8 cellular contexts compared by ENCODE assay signal in the genomic region with DNA sequence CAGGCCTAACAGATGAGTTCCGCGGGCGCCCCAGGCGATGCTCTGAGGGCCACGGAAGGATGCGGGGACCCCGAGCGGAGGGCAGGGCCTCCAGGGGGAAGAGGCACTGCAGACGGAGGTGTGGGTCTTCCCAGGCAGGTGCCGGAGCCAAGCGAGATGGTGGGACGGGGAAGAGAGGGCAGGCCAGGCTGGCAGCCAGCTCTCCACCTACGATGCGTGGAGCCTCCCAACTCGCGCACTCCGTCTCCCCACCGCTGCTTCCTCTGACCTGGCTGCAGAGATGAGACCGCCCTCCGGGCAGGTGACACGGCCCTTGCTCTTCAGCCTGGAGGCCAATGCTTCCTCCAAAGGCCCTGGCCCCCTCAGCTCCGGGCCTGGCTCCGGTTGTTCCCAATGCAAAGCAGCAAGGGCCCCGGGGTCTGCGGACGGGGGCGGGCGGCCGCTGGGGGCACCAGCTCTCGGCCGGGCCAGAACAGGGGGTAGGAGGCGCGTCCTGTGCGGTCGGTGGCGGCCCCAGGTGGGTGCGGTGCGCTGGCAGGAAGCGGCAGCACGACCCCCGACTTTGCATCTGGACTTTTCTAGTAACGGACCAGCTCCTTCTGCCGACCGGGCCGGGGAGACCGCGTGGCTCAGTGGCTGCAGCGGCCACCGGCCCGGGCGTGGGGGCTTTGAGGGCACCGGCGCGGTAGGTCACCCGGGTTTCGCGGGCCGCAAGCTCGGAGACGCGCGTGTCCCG. TPM values are rescaled to one million over a fixed set of nuclear protein-coding genes. Genes with fewer than 3 reads are reported as not detected.
DNase-seq lines count a peak whose midpoint lies in the region; ATAC-seq, FAIRE-seq and TF ChIP-seq lines count a peak whose summit lies in the region.
"Had no signal": no experiment of that assay in that cellular context is flagged by ENCODE, and none has a peak within 500 bp of the region (broad histone marks: within the 10 kb centered on the region; RNA-seq: fewer than 3 reads in every experiment).

No MANE protein-coding gene starts in this region.

- peak overlapping the region; percentile 83 for H3K27ac ChIP-seq in angular gyrus (ENCODE audit: low read depth, low read length)
- no peak overlapping the region for H3K27ac ChIP-seq in HepG2 (ENCODE audit: extremely low read length, insufficient read depth, low read length)
- H3K27ac ChIP-seq in spleen: no peak overlapping the region

- CTCF ChIA-PET in HepG2 (lab: Yijun Ruan, JAX; ENCODE audit: low intra/inter-chr PET ratio, low total read pairs): no interaction called here

- H3K9me3 ChIP-seq in HepG2 (ENCODE audit: low read length) (no peaks in the 10 kb centered on the region), spleen (no peaks in the 10 kb centered on the region)

- no peaks in the 10 kb centered on the region for H3K36me3 ChIP-seq in H7 (replicated peaks; ENCODE audit: control insufficient read depth, insufficient read depth, low read length)
- no peaks in the 10 kb centered on the region for H3K36me3 ChIP-seq in HepG2 (replicated peaks in 1 of 2; ENCODE audit: control insufficient read depth in 1 of 2, insufficient read depth in 2 of 2, low read length in 2 of 2)
- no peaks in the 10 kb centered on the region for H3K36me3 ChIP-seq in spleen

- no peaks in the 10 kb centered on the region for H3K79me2 ChIP-seq in HepG2 (ENCODE audit: insufficient read depth, low read length)

- H3K4me1 ChIP-seq in HepG2 (ENCODE audit: insufficient read depth, low read length) (peaks cover 23% of the 10 kb centered on the region), spleen (peaks cover 14 to 72% (median 50%) of the 10 kb centered on the region in 6 donors)

- in situ Hi-C loops in HepG2 (cut with HindIII; ENCODE audit: extremely low pct_ligation_motif_present, low pct_unique_long_range_greater_than_20kb): no loop called here

- FAIRE-seq in HepG2 (lab: Jason Lieb, UNC): no peak

- DNase-seq in H7 (peak; percentile 91), HepG2 (ENCODE audit: low spot score) (no peak), spleen (no peak)
- no peak for DNase-seq in activated effector memory CD4-positive, alpha-beta T cell treated with anti-CD3 and anti-CD28 coated beads, Interleukin-2, amount 50 U/mL, for 16 hours
- DNase-seq: activated CD4-positive, CD25-positive, alpha-beta regulatory T cell treated with anti-CD3 and anti-CD28 coated beads, Interleukin-2, amount 50 U/mL, for 72 hours had no signal

- TF ChIP-seq POLR2A in HepG2 (IDR thresholded peaks at IDR 0.05; ENCODE audit: insufficient read depth in 1 of 2, low read depth in 2 of 2, low read length in 2 of 2) (no peak), spleen (IDR thresholded peaks at IDR 0.05) (no peak)

- H3K27me3 ChIP-seq in H7 (ENCODE audit: control insufficient read depth, insufficient read depth, low read length) (peaks cover 36% of the 10 kb centered on the region), HepG2 (ENCODE audit: control insufficient read depth in 1 of 2, insufficient read depth in 2 of 2, low read length in 2 of 2) (peaks cover 20 to 85% of the 10 kb centered on the region in 2 experiments), spleen (replicated peaks in 1 of 7) (peaks cover 0 to 73% (median 29%) of the 10 kb centered on the region in 7 donors)

- peak overlapping the region; percentile 76 for H3K4me2 ChIP-seq in HepG2 (ENCODE audit: low read depth, low read length)

- peak overlapping the region; percentile 63 for H3K4me3 ChIP-seq in H7 (ENCODE audit: insufficient read depth, low read depth, low read length)
- peak overlapping the region; percentile 40 to 65 (median 40); a peak in 4 of 6 replicates for H3K4me3 ChIP-seq in HepG2 (replicated peaks in 1 of 3; ENCODE audit: insufficient read depth in 1 of 3, low read depth in 2 of 3, low read length in 3 of 3)
- H3K4me3 ChIP-seq in spleen: peak overlapping the region; percentile 20 to 76 (median 53)

- no peaks in the 10 kb centered on the region for H4K20me1 ChIP-seq in HepG2 (ENCODE audit: insufficient read depth, low read length)

- WGBS in HepG2 (ENCODE audit: low lambda C conversion rate): 32% methylated on average over 16 of the region's 63 CpGs
- 10 to 28% (median 18%) methylated on average over 24 to 63 of the region's 63 CpGs for WGBS in spleen, 5 donors

- BruUV-seq in HepG2 (replicated peaks; lab: Mats Ljungman, UMichigan): no TSS peak

- no peak overlapping the region for H2AFZ ChIP-seq in HepG2 (ENCODE audit: low read length)

- no peak overlapping the region for H3K9ac ChIP-seq in HepG2 (ENCODE audit: insufficient read depth, low read depth, low read length)

- ATAC-seq in HepG2 (peak; percentile 8; the same call in 1 of the 3 replicates), GM18861 (IDR thresholded peaks at IDR 0.05; ENCODE audit: unreplicated experiment) (no peak), GM18502 (IDR thresholded peaks at IDR 0.05; ENCODE audit: poor library complexity, unreplicated experiment) (no peak)

- TF ChIP-seq EP300 in HepG2 (IDR thresholded peaks at IDR 0.05; ENCODE audit: low read depth in 2 of 2, low read length in 2 of 2) (no peak), HepG2 (CRISPR knock-in tag; IDR thresholded peaks at IDR 0.05; ENCODE audit: borderline replicate concordance) (no peak)

- no peak for TF ChIP-seq CTCF in HepG2 (CRISPR knock-in tag; IDR thresholded peaks at IDR 0.05)
- no peak for TF ChIP-seq CTCF in spleen (IDR thresholded peaks at IDR 0.05 in 8 of 11, conservative IDR thresholded peaks at IDR 0.05 in 3 of 11)

- intact Hi-C loops in HepG2 (cut with micrococcal nuclease; ENCODE audit: unreplicated experiment): no loop called here
- intact Hi-C loops in spleen (cut with DNase I; ENCODE audit: low total_unique reads): loop anchor here (10.0 kb wide), 1 partner anchor 165 kb away; no protein-coding TSS in a partner anchor

- POLR2A ChIA-PET in HepG2 (lab: Yijun Ruan, JAX): interaction anchor here (3.6 kb wide), 1 partner anchor 8 kb away, joined by 38 read pairs; a partner anchor contains a TSS

- no peak for TF ChIP-seq RAD21 in HepG2 (CRISPR knock-in tag; IDR thresholded peaks at IDR 0.05)

TF ChIP-seq in HepG2, 621 proteins besides CTCF, POLR2A, EP300 and RAD21 (continues in another document):
- peak; percentile 16; the same call in 1 of the 2 replicates for TF ChIP-seq NRL (CRISPR knock-in tag; IDR thresholded peaks at IDR 0.05; ENCODE audit: borderline replicate concordance)

RNA-seq across cellular contexts. Expression of a gene that starts 1.5 kb away (rescaled TPM):
- 10.0 and 12.8 TPM in 2 replicates for total RNA-seq in H7 (2014; rRNA removed; shearing (Covaris generic))
- total RNA-seq in HepG2 (2016; rRNA removed; fragmentation: Illumina TruSeq; extraction: Trizol): 0.15 and 0.20 TPM in 2 replicates
- total RNA-seq in HepG2 (2016; cell fraction: cytosol; rRNA removed; fragmentation: Illumina TruSeq; extraction: Trizol; ENCODE audit: low read depth): not detected in 2 replicates
- total RNA-seq in HepG2 (2016; cell fraction: insoluble cytoplasmic fraction; rRNA removed; fragmentation: Illumina TruSeq; extraction: Trizol): 0.21 and 0.28 TPM in 2 replicates
- 0.19 and 0.31 TPM in 2 replicates for total RNA-seq in HepG2 (2016; cell fraction: membrane; rRNA removed; fragmentation: Illumina TruSeq; extraction: Trizol)
- 0.22 TPM in 1 of 2 replicates, not detected in the other for total RNA-seq in HepG2 (2016; cell fraction: nucleus; rRNA removed; fragmentation: Illumina TruSeq; extraction: Trizol)
- 0.28 and 0.34 TPM in 2 replicates for polyA plus RNA-seq in HepG2 (2011; rRNA removed)
- 0.32 and 0.42 TPM in 2 replicates for polyA plus RNA-seq in HepG2 (2011; cell fraction: cytosol; rRNA removed)
- 3.2 and 3.6 TPM in 2 replicates for polyA plus RNA-seq in HepG2 (2011; cell fraction: nucleus; rRNA removed)
- polyA plus RNA-seq in HepG2 (2012): 0.25 and 0.61 TPM in 2 replicates
- 0.06 and 0.08 TPM in 2 replicates for polyA plus RNA-seq in HepG2 (2016; cell fraction: cytosol; fragmentation: Illumina TruSeq; extraction: Trizol; ENCODE audit: low read depth)
- 0.33 and 0.39 TPM in 2 replicates for polyA plus RNA-seq in HepG2 (2016; cell fraction: insoluble cytoplasmic fraction; fragmentation: Illumina TruSeq; extraction: Trizol; ENCODE audit: low read depth)
- polyA plus RNA-seq in HepG2 (2016; cell fraction: membrane; fragmentation: Illumina TruSeq; extraction: Trizol; ENCODE audit: low read depth): 0.20 TPM in 1 of 2 replicates, not detected in the other
- 0.55 and 0.61 TPM in 2 replicates for polyA plus RNA-seq in HepG2 (2016; cell fraction: nucleus; fragmentation: Illumina TruSeq; extraction: Trizol; ENCODE audit: insufficient read depth, low read depth)
- 0.09 and 0.42 TPM in 2 replicates for polyA minus RNA-seq in HepG2 (2011; rRNA and poly(A)+ RNA removed; ENCODE audit: low replicate concordance)
- 0.30 TPM in 1 of 2 replicates, not detected in the other for polyA minus RNA-seq in HepG2 (2011; cell fraction: cytosol; rRNA and poly(A)+ RNA removed)
- 0.25 and 0.39 TPM in 2 replicates for polyA minus RNA-seq in HepG2 (2011; cell fraction: nucleus; rRNA and poly(A)+ RNA removed)
- 1 to 10 TPM in 6 of 7 donors, under 1 TPM in 1; 0.60 to 2.7 (median 1.6) TPM for total RNA-seq in spleen
- polyA plus RNA-seq in spleen: 1 to 10 TPM; 2.5 to 3.7 (median 2.7) TPM

RNA-seq across cellular contexts. Expression of a gene that starts 9.2 kb away (rescaled TPM):
- total RNA-seq in H7 (2014; rRNA removed; shearing (Covaris generic)): 7.1 and 9.5 TPM in 2 replicates
- total RNA-seq in HepG2 (2016; rRNA removed; fragmentation: Illumina TruSeq; extraction: Trizol): 2.3 and 6.8 TPM in 2 replicates
- 23.4 and 25.3 TPM in 2 replicates for total RNA-seq in HepG2 (2016; cell fraction: cytosol; rRNA removed; fragmentation: Illumina TruSeq; extraction: Trizol; ENCODE audit: low read depth)
- total RNA-seq in HepG2 (2016; cell fraction: insoluble cytoplasmic fraction; rRNA removed; fragmentation: Illumina TruSeq; extraction: Trizol): 1.7 and 5.9 TPM in 2 replicates
- 6.7 and 7.2 TPM in 2 replicates for total RNA-seq in HepG2 (2016; cell fraction: membrane; rRNA removed; fragmentation: Illumina TruSeq; extraction: Trizol)
- 6.8 and 8.9 TPM in 2 replicates for total RNA-seq in HepG2 (2016; cell fraction: nucleus; rRNA removed; fragmentation: Illumina TruSeq; extraction: Trizol)
- 8.5 and 13.7 TPM in 2 replicates for polyA plus RNA-seq in HepG2 (2011; rRNA removed)
- 6.6 and 9.1 TPM in 2 replicates for polyA plus RNA-seq in HepG2 (2011; cell fraction: cytosol; rRNA removed)
- 21.9 and 22.4 TPM in 2 replicates for polyA plus RNA-seq in HepG2 (2011; cell fraction: nucleus; rRNA removed)
- polyA plus RNA-seq in HepG2 (2012): 7.4 and 13.7 TPM in 2 replicates
- polyA plus RNA-seq in HepG2 (2016; cell fraction: cytosol; fragmentation: Illumina TruSeq; extraction: Trizol; ENCODE audit: low read depth): 1.2 and 1.4 TPM in 2 replicates
- 1.7 and 1.8 TPM in 2 replicates for polyA plus RNA-seq in HepG2 (2016; cell fraction: insoluble cytoplasmic fraction; fragmentation: Illumina TruSeq; extraction: Trizol; ENCODE audit: low read depth)
- polyA plus RNA-seq in HepG2 (2016; cell fraction: membrane; fragmentation: Illumina TruSeq; extraction: Trizol; ENCODE audit: low read depth): 1.1 and 1.4 TPM in 2 replicates
- 9.6 and 11.1 TPM in 2 replicates for polyA plus RNA-seq in HepG2 (2016; cell fraction: nucleus; fragmentation: Illumina TruSeq; extraction: Trizol; ENCODE audit: insufficient read depth, low read depth)
- polyA minus RNA-seq in HepG2 (2011; rRNA and poly(A)+ RNA removed; ENCODE audit: low replicate concordance): 30.2 and 40.1 TPM in 2 replicates
- polyA minus RNA-seq in HepG2 (2011; cell fraction: cytosol; rRNA and poly(A)+ RNA removed): 10.7 and 15.0 TPM in 2 replicates
- polyA minus RNA-seq in HepG2 (2011; cell fraction: nucleus; rRNA and poly(A)+ RNA removed): 13.4 and 17.4 TPM in 2 replicates
- 10 to 100 TPM; 22.5 to 57.6 (median 39.9) TPM for total RNA-seq in spleen
- 10 to 100 TPM; 10.4 to 22.6 (median 19.8) TPM for polyA plus RNA-seq in spleen
